8 cellular contexts compared by ENCODE assay signal in genomic region chr17:44385287-44386181, GRCh38. TPM values are rescaled to one million over a fixed set of nuclear protein-coding genes. Genes with fewer than 3 reads are reported as not detected.
DNase-seq lines count a peak whose midpoint lies in the region; ATAC-seq lines count a peak whose summit lies in the region.

No MANE protein-coding gene starts in this region.

- no peak overlapping the region for H3K27ac ChIP-seq in muscle layer of duodenum (ENCODE audit: low read length)

- no peaks in the 10 kb centered on the region for H3K9me3 ChIP-seq in NT2/D1 (ENCODE audit: insufficient read depth, low read length)
- no peaks in the 10 kb centered on the region for H3K9me3 ChIP-seq in muscle layer of duodenum (ENCODE audit: control insufficient read depth in 1 of 2, low read length in 2 of 2)

- ATAC-seq in HG03460 (IDR thresholded peaks at IDR 0.05; ENCODE audit: unreplicated experiment) = peak; percentile 55
- peak; percentile 83 for ATAC-seq in esophagus mucosa

- H3K4me3 ChIP-seq in NT2/D1 (ENCODE audit: insufficient read length, low read depth) (peak overlapping the region; percentile 72), muscle layer of duodenum (ENCODE audit: low read depth in 1 of 2, low read length in 2 of 2) (peak overlapping the region; percentile 52 to 63)

- H3K36me3 ChIP-seq in NT2/D1 (ENCODE audit: insufficient read depth, insufficient read length, low read length) (no peaks in the 10 kb centered on the region), muscle layer of duodenum (ENCODE audit: control insufficient read depth in 1 of 2, insufficient read depth in 2 of 2, low read length in 2 of 2) (no peaks in the 10 kb centered on the region)

- H3K4me1 ChIP-seq in NT2/D1 (ENCODE audit: insufficient read depth, insufficient read length) (peaks cover 7% of the 10 kb centered on the region), muscle layer of duodenum (ENCODE audit: control insufficient read depth in 1 of 2, insufficient read depth in 2 of 2, low read length in 2 of 2) (peaks cover 0 to 16% of the 10 kb centered on the region in 2 donors)

- H3K27me3 ChIP-seq in NT2/D1 (ENCODE audit: insufficient read depth, insufficient read length) (peaks cover 21% of the 10 kb centered on the region), muscle layer of duodenum (ENCODE audit: low read depth, low read length) (no peaks in the 10 kb centered on the region)

- peak overlapping the region; percentile 87 for H3K9ac ChIP-seq in NT2/D1 (ENCODE audit: insufficient read length, low read depth)

- DNase-seq in DMS79 treated with DMSO at 0.1 percent for 48 hours (lab: John Stamatoyannopoulos, UW) (peak; percentile 76), NT2/D1 (ENCODE audit: low read depth, low spot score) (peak; percentile 75), activated T-cell treated with anti-CD3 and anti-CD28 coated beads for 48 hours (ENCODE audit: low read depth) (peak; percentile 84), cortex of kidney (lab: John Stamatoyannopoulos, UW) (no peak)
- DNase-seq in stimulated activated CD8-positive, alpha-beta memory T cell treated with anti-CD3 and anti-CD28 coated beads, Interleukin-7, amount 100 ng/mL, for 1 hour (ENCODE audit: low read depth in 2 of 2) = peak; percentile 56 to 70

RNA-seq across cellular contexts. Expression of gene ITGA2B, which starts 3.9 kb away (rescaled TPM):
- total RNA-seq in esophagus mucosa = 0.68 TPM

RNA-seq across cellular contexts. Expression of gene FAM171A2, which starts 21.9 kb away (rescaled TPM):
- 1.1 TPM for total RNA-seq in esophagus mucosa

RNA-seq across cellular contexts. Expression of gene GRN, which starts 40.4 kb away (rescaled TPM):
- total RNA-seq in esophagus mucosa = 767 TPM
